11 cellular contexts compared by ENCODE assay signal in the genomic region with DNA sequence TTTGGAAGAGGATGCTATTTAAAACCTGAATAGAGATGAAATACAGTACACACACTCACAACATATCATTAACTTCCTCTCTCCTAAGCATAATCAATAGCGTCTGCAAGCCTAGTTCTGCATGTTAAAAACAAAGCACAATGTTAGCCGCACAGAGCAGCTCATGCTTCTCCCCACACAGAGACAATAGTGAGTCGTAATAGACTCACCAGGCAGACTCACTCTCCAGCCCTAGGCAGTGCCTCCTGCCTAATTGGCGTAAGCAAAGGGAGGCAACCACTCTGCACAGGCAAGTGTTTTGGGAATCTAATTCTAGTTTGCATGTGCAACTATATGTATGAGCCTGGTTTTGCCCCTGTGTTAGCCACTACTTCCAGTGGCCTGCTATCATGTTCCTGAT. TPM values are rescaled to one million over a fixed set of nuclear protein-coding genes. Genes with fewer than 3 reads are reported as not detected.
DNase-seq lines count a peak whose midpoint lies in the region; ATAC-seq, FAIRE-seq and TF ChIP-seq lines count a peak whose summit lies in the region.
"Had no signal": no experiment of that assay in that cellular context is flagged by ENCODE, and none has a peak within 500 bp of the region (broad histone marks: within the 10 kb centered on the region; RNA-seq: fewer than 3 reads in every experiment).

No MANE protein-coding gene starts in this region.

- H3K36me3 ChIP-seq in Peyer's patch, result no peaks in the 10 kb centered on the region
- H3K36me3 ChIP-seq: thyroid gland had no signal

- no peak overlapping the region for H3K4me3 ChIP-seq in Peyer's patch
- H3K4me3 ChIP-seq: thyroid gland had no signal

- FAIRE-seq in frontal cortex (lab: Jason Lieb, UNC), result no peak

- no peaks in the 10 kb centered on the region for H3K4me1 ChIP-seq in Peyer's patch
- H3K4me1 ChIP-seq: thyroid gland had no signal

- no peak for ATAC-seq in GM21737 (IDR thresholded peaks at IDR 0.05; ENCODE audit: unreplicated experiment)
- ATAC-seq: activated CD8-positive, alpha-beta T cell treated with anti-CD3 and anti-CD28 coated beads, Interleukin-2, amount 10 ng/mL, durations not matched to agents 7 days and 5 days had no signal

- no peak for TF ChIP-seq CTCF in Peyer's patch (IDR thresholded peaks at IDR 0.05)

- no peak for TF ChIP-seq POLR2A in Peyer's patch (IDR thresholded peaks at IDR 0.05)

- H3K27ac ChIP-seq in Peyer's patch, result no peak overlapping the region
- H3K27ac ChIP-seq: thyroid gland had no signal

- no peaks in the 10 kb centered on the region for H3K27me3 ChIP-seq in Peyer's patch
- H3K27me3 ChIP-seq: thyroid gland had no signal

- DNase-seq in Ammon's horn (ENCODE audit: low spot score) (peak; percentile 20), HK-2 (ENCODE audit: unreplicated experiment) (peak; percentile 26), NCI-H748 treated with DMSO at 0.1 percent for 48 hours (lab: John Stamatoyannopoulos, UW) (peak; percentile 92), fibroblast of peridontal ligament (ENCODE audit: extremely low read depth) (peak; percentile 63), hippocampal formation (lab: John Stamatoyannopoulos, UW) (no peak), Peyer's patch (no peak), frontal cortex (ENCODE audit: low spot score in 2 of 2) (no peak)
- DNase-seq: activated CD8-positive, alpha-beta T cell treated with anti-CD3 and anti-CD28 coated beads, Interleukin-2, amount 10 ng/mL, durations not matched to agents 7 days and 5 days; stimulated activated CD4-positive, alpha-beta T cell treated with anti-CD3 and anti-CD28 coated beads, Interleukin-1b, Interleukin-23, amount 100 ng/mL, for 48 hours; thyroid gland had no signal

- H3K9me3 ChIP-seq in Peyer's patch, result no peaks in the 10 kb centered on the region
- H3K9me3 ChIP-seq: thyroid gland had no signal

RNA-seq across cellular contexts. Expression of a gene that starts 45.7 kb away (rescaled TPM):
- total RNA-seq in Peyer's patch, result 100 to 1,000 TPM; 117 to 174 (median 149) TPM
- 59.9 TPM for total RNA-seq in frontal cortex

Comparison
In these comparisons a context has a peak if more than half of its experiments do, and no peak if none do; other contexts are left out.
1. DNase-seq: peak in Ammon's horn (single experiment), HK-2 (single experiment), NCI-H748 treated with DMSO at 0.1 percent for 48 hours (single experiment) and fibroblast of peridontal ligament (single experiment); none in hippocampal formation (0 of 2), Peyer's patch (0 of 3) and frontal cortex (0 of 2).